8 cellular contexts compared by ENCODE assay signal in genomic region chr2:24824966-24825882, GRCh38.
A peak's percentile ranks its signal among the peaks of the same experiment; 100 is the strongest.
DNase-seq lines count a peak whose midpoint lies in the region; ATAC-seq and TF ChIP-seq lines count a peak whose summit lies in the region.

No MANE protein-coding gene starts in this region.

- no peak overlapping the region for H3K4me3 ChIP-seq in fibroblast of mammary gland (ENCODE audit: control insufficient read depth, low read depth, low read length)

- no peak for ATAC-seq in stimulated activated naive CD8-positive, alpha-beta T cell treated with anti-CD3 and anti-CD28 coated beads, Interleukin-15, Interleukin-2, amounts not matched to agents 100 U/mL and 50 U/mL, for 24 hours
- ATAC-seq in HG03432 (IDR thresholded peaks at IDR 0.05; ENCODE audit: unreplicated experiment) (no peak), GM21528 (IDR thresholded peaks at IDR 0.05; ENCODE audit: low FRiP score, unreplicated experiment) (no peak)

- peak; percentile 69 for TF ChIP-seq CTCF in fibroblast of mammary gland (conservative IDR thresholded peaks at IDR 0.05; ENCODE audit: control insufficient read depth, insufficient read depth, low read depth, low read length)

- peak in 4 of 6 experiments; percentile 3 to 17 (median 11) for DNase-seq in stimulated activated naive CD4-positive, alpha-beta T cell (lab: John Stamatoyannopoulos, UW)
- no peak for DNase-seq in stimulated activated naive CD4-positive, alpha-beta T cell treated with Interleukin-2 at 50 U/mL for 16 hours (lab: John Stamatoyannopoulos, UW)
- DNase-seq in SW480 (ENCODE audit: low spot score) (peak; percentile 36), fibroblast of mammary gland (ENCODE audit: low read depth) (peak; percentile 36), NCI-H510A treated with DMSO at 0.1 percent for 48 hours (lab: John Stamatoyannopoulos, UW) (no peak)
- DNase-seq in stimulated activated naive CD8-positive, alpha-beta T cell treated with anti-CD3 and anti-CD28 coated beads, Interleukin-15, Interleukin-2, amounts not matched to agents 100 U/mL and 50 U/mL, for 24 hours = peak; percentile 50

Comparison
In these comparisons a context has a peak if more than half of its experiments do, and no peak if none do; other contexts are left out.
1. DNase-seq: peak in stimulated activated naive CD4-positive, alpha-beta T cell (4 of 6), SW480 (single experiment), fibroblast of mammary gland (single experiment) and stimulated activated naive CD8-positive, alpha-beta T cell treated with anti-CD3 and anti-CD28 coated beads, Interleukin-15, Interleukin-2, amounts not matched to agents 100 U/mL and 50 U/mL, for 24 hours (single experiment); none in stimulated activated naive CD4-positive, alpha-beta T cell treated with Interleukin-2 at 50 U/mL for 16 hours (single experiment) and NCI-H510A treated with DMSO at 0.1 percent for 48 hours (single experiment).